1 cellular context compared by ENCODE assay signal in genomic region chr7:131335639-131336400, GRCh38.
A peak's percentile ranks its signal among the peaks of the same experiment; 100 is the strongest.
TF ChIP-seq lines count a peak whose summit lies in the region.

No MANE protein-coding gene starts in this region.

TF ChIP-seq in K562, 482 proteins besides CTCF, POLR2A, EP300 and RAD21 (continues in another document):
- TF ChIP-seq ATF2 (CRISPR knock-in tag; IDR thresholded peaks at IDR 0.05) (no peak), UBTF (IDR thresholded peaks at IDR 0.05; ENCODE audit: borderline replicate concordance in 1 of 2, low read depth in 2 of 2, low read length in 2 of 2) (no peak), TEAD1 (CRISPR knock-in tag; IDR thresholded peaks at IDR 0.05) (no peak), PRDM10 (IDR thresholded peaks at IDR 0.05; ENCODE audit: partially characterized antibody) (no peak), PHB2 (IDR thresholded peaks at IDR 0.05; ENCODE audit: low read depth) (0 out of 2 replicates have a peak, but pooled peaks have one; percentile 18), RAD51 (IDR thresholded peaks at IDR 0.05; ENCODE audit: borderline replicate concordance, low read depth) (no peak), ARNT (IDR thresholded peaks at IDR 0.05) (0 out of 4 replicates have a peak, but pooled peaks of 1 of the 2 experiments have one; percentile 5), ZNF239 (CRISPR knock-in tag; IDR thresholded peaks at IDR 0.05) (no peak), ZSCAN32 (CRISPR knock-in tag; IDR thresholded peaks at IDR 0.05) (no peak), PURB (CRISPR knock-in tag; IDR thresholded peaks at IDR 0.05; ENCODE audit: low read depth) (no peak), ARID1B (IDR thresholded peaks at IDR 0.05) (peak; percentile 86), TEAD4 (IDR thresholded peaks at IDR 0.05; ENCODE audit: low read length) (peak; percentile 64; the same call in 1 of the 2 replicates), TEAD4 (CRISPR knock-in tag; IDR thresholded peaks at IDR 0.05; ENCODE audit: borderline replicate concordance) (no peak), DPF2 (IDR thresholded peaks at IDR 0.05) (peak; percentile 72), CREBBP (IDR thresholded peaks at IDR 0.05; ENCODE audit: low read depth, low read length) (no peak), CREB3L1 (IDR thresholded peaks at IDR 0.05; ENCODE audit: borderline replicate concordance, low read depth) (no peak), C11orf30 (IDR thresholded peaks at IDR 0.05; ENCODE audit: low read depth) (peak; percentile 58; the same call in 1 of the 2 replicates), GTF2A2 (tag; IDR thresholded peaks at IDR 0.05) (no peak), CBFA2T2 (conservative IDR thresholded peaks at IDR 0.05) (peak; percentile 84), CHAMP1 (IDR thresholded peaks at IDR 0.05) (peak; percentile 76), SPI1 (IDR thresholded peaks at IDR 0.05; ENCODE audit: borderline replicate concordance, low read depth, low read length) (no peak), RBM39 (optimal IDR thresholded peaks at IDR 0.05; ENCODE audit: low read depth, low read length) (no peak), ZNF280A (IDR thresholded peaks at IDR 0.05; ENCODE audit: low read depth, partially characterized antibody) (no peak), ZNF436 (CRISPR knock-in tag; IDR thresholded peaks at IDR 0.05) (no peak), RBM25 (IDR thresholded peaks at IDR 0.05; ENCODE audit: low read depth, low read length, severe bottlenecking) (peak; percentile 6), FUS (optimal IDR thresholded peaks at IDR 0.05; ENCODE audit: low read depth, low read length) (no peak), BRF2 (IDR thresholded peaks at IDR 0.05; ENCODE audit: borderline replicate concordance, insufficient read depth, insufficient read length) (no peak), POLR2AphosphoS5 (IDR thresholded peaks at IDR 0.05; ENCODE audit: control insufficient read depth, insufficient read depth, low read depth, low read length) (no peak), PHF20 (IDR thresholded peaks at IDR 0.05; ENCODE audit: partially characterized antibody) (no peak), ZNF133 (CRISPR knock-in tag; IDR thresholded peaks at IDR 0.05) (no peak), JUN (IDR thresholded peaks at IDR 0.05; ENCODE audit: borderline replicate concordance, low read depth, low read length) (no peak), JUN (CRISPR knock-in tag; IDR thresholded peaks at IDR 0.05; ENCODE audit: borderline replicate concordance) (no peak), E2F4 (CRISPR knock-in tag; IDR thresholded peaks at IDR 0.05; ENCODE audit: low read depth) (no peak), HES1 (IDR thresholded peaks at IDR 0.05; ENCODE audit: low read depth) (no peak), SMARCE1 (IDR thresholded peaks at IDR 0.05) (0 out of 2 replicates have a peak, but pooled peaks have one; percentile 13), KDM1A (IDR thresholded peaks at IDR 0.05) (peak; percentile 52 to 79; a peak in 3 of 4 replicates), TFAP4 (CRISPR knock-in tag; IDR thresholded peaks at IDR 0.05; ENCODE audit: borderline replicate concordance) (no peak), HNRNPUL1 (IDR thresholded peaks at IDR 0.05; ENCODE audit: low read length) (no peak), NFXL1 (CRISPR knock-in tag; IDR thresholded peaks at IDR 0.05) (no peak), HNRNPL (IDR thresholded peaks at IDR 0.05; ENCODE audit: low read depth, low read length) (no peak), MYNN (IDR thresholded peaks at IDR 0.05) (no peak), MYNN (CRISPR knock-in tag; IDR thresholded peaks at IDR 0.05) (no peak), PHF21A (IDR thresholded peaks at IDR 0.05; ENCODE audit: borderline replicate concordance, low read depth) (no peak), USF2 (CRISPR knock-in tag; IDR thresholded peaks at IDR 0.05) (no peak), SP2 (IDR thresholded peaks at IDR 0.05; ENCODE audit: extremely low read depth, low read depth, low read length, poor library complexity, severe bottlenecking) (no peak), ZNF780A (CRISPR knock-in tag; IDR thresholded peaks at IDR 0.05) (no peak), ZNF316 (IDR thresholded peaks at IDR 0.05) (peak; percentile 85), SOX6 (IDR thresholded peaks at IDR 0.05) (peak; percentile 46; the same call in 1 of the 2 replicates), MCM2 (IDR thresholded peaks at IDR 0.05; ENCODE audit: low read depth) (no peak)
